25 cellular contexts compared by ENCODE assay signal in genomic region chr3:14151471-14152083, GRCh38. TPM values are rescaled to one million over a fixed set of nuclear protein-coding genes. Genes with fewer than 3 reads are reported as not detected.
DNase-seq lines count a peak whose midpoint lies in the region; ATAC-seq, FAIRE-seq and TF ChIP-seq lines count a peak whose summit lies in the region.
"Had no signal": no experiment of that assay in that cellular context is flagged by ENCODE, and none has a peak within 500 bp of the region (broad histone marks: within the 10 kb centered on the region; RNA-seq: fewer than 3 reads in every experiment).

No MANE protein-coding gene starts in this region.

- H4K91ac ChIP-seq in mesenchymal stem cell (ENCODE audit: low read length) = no peak overlapping the region

- intact Hi-C loops in HepG2 (cut with micrococcal nuclease; ENCODE audit: unreplicated experiment) = no loop called here
- intact Hi-C loops in right lobe of liver (cut with DNase I) = no loop called here
- intact Hi-C loops in activated CD4-positive, alpha-beta T cell treated with anti-CD3 and anti-CD28 coated beads, Interleukin-2, amount 10 ng/mL, durations not matched to agents 24 days and 14 days (cut with micrococcal nuclease) = no loop called here

- H2AFZ ChIP-seq in HepG2 (ENCODE audit: low read length) = no peak overlapping the region
- H2AFZ ChIP-seq in mesenchymal stem cell (ENCODE audit: low read depth, low read length) = no peak overlapping the region

- no TSS peak for BruUV-seq in HepG2 (replicated peaks; lab: Mats Ljungman, UMichigan)

- H3K4me2 ChIP-seq in HepG2 (ENCODE audit: low read depth, low read length) = no peak overlapping the region
- H3K4me2 ChIP-seq in mesenchymal stem cell (ENCODE audit: low read length, poor library complexity, severe bottlenecking) = no peak overlapping the region
- H3K4me2 ChIP-seq: A549 had no signal

- POLR2A ChIA-PET in HepG2 (lab: Yijun Ruan, JAX) = no interaction called here

- H3K9ac ChIP-seq in HepG2 (ENCODE audit: insufficient read depth, low read depth, low read length) = no peak overlapping the region
- H3K9ac ChIP-seq in mesenchymal stem cell (ENCODE audit: low read length) = no peak overlapping the region

- no peaks in the 10 kb centered on the region for H3K27me3 ChIP-seq in HepG2 (ENCODE audit: control insufficient read depth in 1 of 2, insufficient read depth in 2 of 2, low read length in 2 of 2)
- no peaks in the 10 kb centered on the region for H3K27me3 ChIP-seq in right lobe of liver
- H3K27me3 ChIP-seq in neutrophil = no peaks in the 10 kb centered on the region
- H3K27me3 ChIP-seq in mesenchymal stem cell (ENCODE audit: control insufficient read depth in 1 of 2, insufficient read depth in 1 of 2, low read length in 2 of 2) = no peaks in the 10 kb centered on the region

- no peak overlapping the region for H3K4ac ChIP-seq in mesenchymal stem cell (ENCODE audit: low read depth in 1 of 2, low read length in 2 of 2)

- H3K4me3 Mint-ChIP-seq in T-helper 17 cell = no peak overlapping the region
- H3K4me3 Mint-ChIP-seq in activated CD4-positive, alpha-beta T cell treated with anti-CD3 and anti-CD28 coated beads, Interleukin-2, amount 10 ng/mL, durations not matched to agents 24 days and 14 days = no peak overlapping the region
- H3K4me3 Mint-ChIP-seq: CD14-positive monocyte had no signal

- H4K8ac ChIP-seq in mesenchymal stem cell (ENCODE audit: low read length) = no peak overlapping the region

- H4K20me1 ChIP-seq in HepG2 (ENCODE audit: insufficient read depth, low read length) = no peaks in the 10 kb centered on the region

- CTCF ChIA-PET in HepG2 (lab: Yijun Ruan, JAX; ENCODE audit: low intra/inter-chr PET ratio, low total read pairs) = no interaction called here

- 93% methylated on average over 12 of the region's 12 CpGs for WGBS in HepG2 (ENCODE audit: low lambda C conversion rate)
- WGBS in right lobe of liver (ENCODE audit: insufficient coverage, low coverage, low lambda C conversion rate, missing lambda C conversion rate) = 100% methylated on average over 3 of the region's 12 CpGs
- 96% methylated on average over 12 of the region's 12 CpGs for WGBS in mesenchymal stem cell

- no peak overlapping the region for H2BK120ac ChIP-seq in mesenchymal stem cell (ENCODE audit: low read depth, low read length)

- H3K79me1 ChIP-seq in mesenchymal stem cell (replicated peaks; ENCODE audit: low read length, poor library complexity, severe bottlenecking) = peaks cover 38% of the 10 kb centered on the region

- no peak for FAIRE-seq in HepG2 (lab: Jason Lieb, UNC)
- FAIRE-seq: A549, GM12892, H54, HTR-8/SVneo had no signal

- ATAC-seq in HepG2 = no peak
- ATAC-seq in right lobe of liver = no peak
- ATAC-seq in T-helper 17 cell = no peak

- TF ChIP-seq EP300 in HepG2 (IDR thresholded peaks at IDR 0.05; ENCODE audit: low read depth in 2 of 2, low read length in 2 of 2) (no peak), HepG2 (CRISPR knock-in tag; IDR thresholded peaks at IDR 0.05; ENCODE audit: borderline replicate concordance) (no peak)

- no peak overlapping the region for H3K23ac ChIP-seq in mesenchymal stem cell (ENCODE audit: low read length in 2 of 2)

- H3K27ac Mint-ChIP-seq in T-helper 17 cell = peak overlapping the region; percentile 100
- H3K27ac Mint-ChIP-seq in activated CD4-positive, alpha-beta T cell treated with anti-CD3 and anti-CD28 coated beads, Interleukin-2, amount 10 ng/mL, durations not matched to agents 24 days and 14 days = no peak overlapping the region

- TF ChIP-seq RAD21 in HepG2 (CRISPR knock-in tag; IDR thresholded peaks at IDR 0.05) = no peak

- no peaks in the 10 kb centered on the region for H3K9me3 Mint-ChIP-seq in activated CD4-positive, alpha-beta T cell treated with anti-CD3 and anti-CD28 coated beads, Interleukin-2, amount 10 ng/mL, durations not matched to agents 24 days and 14 days

- H3K27ac ChIP-seq in HepG2 (ENCODE audit: extremely low read length, insufficient read depth, low read length) (no peak overlapping the region), right lobe of liver (no peak overlapping the region), neutrophil (peak overlapping the region; percentile 30), mesenchymal stem cell (ENCODE audit: low read length, poor library complexity, severe bottlenecking) (no peak overlapping the region)
- H3K27ac ChIP-seq: A549 had no signal

- no peak overlapping the region for H3K18ac ChIP-seq in mesenchymal stem cell (ENCODE audit: low read depth in 1 of 2, low read length in 2 of 2)

- no peak overlapping the region for H2AK5ac ChIP-seq in mesenchymal stem cell (ENCODE audit: low read length, severe bottlenecking)

- TF ChIP-seq POLR2A in HepG2 (IDR thresholded peaks at IDR 0.05; ENCODE audit: insufficient read depth in 1 of 2, low read depth in 2 of 2, low read length in 2 of 2) (no peak), right lobe of liver (IDR thresholded peaks at IDR 0.05) (no peak)

- H3K4me1 Mint-ChIP-seq in T-helper 17 cell = peaks cover 15% of the 10 kb centered on the region
- peaks cover 5% of the 10 kb centered on the region for H3K4me1 Mint-ChIP-seq in activated CD4-positive, alpha-beta T cell treated with anti-CD3 and anti-CD28 coated beads, Interleukin-2, amount 10 ng/mL, durations not matched to agents 24 days and 14 days

- H3K4me1 ChIP-seq in HepG2 (ENCODE audit: insufficient read depth, low read length) (no peaks in the 10 kb centered on the region), right lobe of liver (no peaks in the 10 kb centered on the region), neutrophil (ENCODE audit: control insufficient read depth in 1 of 2, insufficient read depth in 1 of 2, low read depth in 1 of 2, low read length in 1 of 2) (peaks cover 7 to 9% of the 10 kb centered on the region in 2 experiments), mesenchymal stem cell (ENCODE audit: control insufficient read depth, insufficient read depth, low read depth, low read length) (peaks cover 14% of the 10 kb centered on the region)
- H3K4me1 ChIP-seq: A549 had no signal

- H3K9me3 ChIP-seq in HepG2 (ENCODE audit: low read length) = no peaks in the 10 kb centered on the region
- no peaks in the 10 kb centered on the region for H3K9me3 ChIP-seq in right lobe of liver
- H3K9me3 ChIP-seq in T-helper 17 cell (ENCODE audit: control insufficient read depth, low read length, poor library complexity, severe bottlenecking) = no peaks in the 10 kb centered on the region
- no peaks in the 10 kb centered on the region for H3K9me3 ChIP-seq in neutrophil
- H3K9me3 ChIP-seq in mesenchymal stem cell (ENCODE audit: control insufficient read depth, low read length) = no peaks in the 10 kb centered on the region
- H3K9me3 ChIP-seq: A549 had no signal

- H3K14ac ChIP-seq in mesenchymal stem cell (ENCODE audit: low read length in 2 of 2) = no peak overlapping the region

- H3K36me3 Mint-ChIP-seq in T-helper 17 cell (ENCODE audit: low read depth) = peaks cover 12% of the 10 kb centered on the region
- peaks cover 34% of the 10 kb centered on the region for H3K36me3 Mint-ChIP-seq in activated CD4-positive, alpha-beta T cell treated with anti-CD3 and anti-CD28 coated beads, Interleukin-2, amount 10 ng/mL, durations not matched to agents 24 days and 14 days (ENCODE audit: low read depth)

- no peak overlapping the region for H2BK15ac ChIP-seq in mesenchymal stem cell (ENCODE audit: low read depth, poor library complexity, severe bottlenecking)

- H3K36me3 ChIP-seq in HepG2 (replicated peaks in 1 of 2; ENCODE audit: control insufficient read depth in 1 of 2, insufficient read depth in 2 of 2, low read length in 2 of 2) = peaks cover 21 to 44% of the 10 kb centered on the region in 2 experiments
- H3K36me3 ChIP-seq in right lobe of liver = peaks cover 0 to 53% (median 23%) of the 10 kb centered on the region in 4 donors
- H3K36me3 ChIP-seq in neutrophil = peaks cover 70% of the 10 kb centered on the region
- peaks cover 71 to 87% of the 10 kb centered on the region in 2 experiments for H3K36me3 ChIP-seq in mesenchymal stem cell (ENCODE audit: control insufficient read depth in 1 of 2, insufficient read depth in 2 of 2, low read depth in 1 of 2, low read length in 2 of 2)

- TF ChIP-seq CTCF in HepG2 (CRISPR knock-in tag; IDR thresholded peaks at IDR 0.05) (no peak), right lobe of liver (IDR thresholded peaks at IDR 0.05) (no peak), neutrophil (IDR thresholded peaks at IDR 0.05) (no peak)

- DNase-seq in HepG2 (ENCODE audit: low spot score) (no peak), right lobe of liver (no peak), T-helper 17 cell (no peak), mesenchymal stem cell (no peak), HCEC 1CT (no peak)
- DNase-seq in activated CD4-positive, alpha-beta T cell treated with anti-CD3 and anti-CD28 coated beads, Interleukin-2, amount 10 ng/mL, durations not matched to agents 24 days and 14 days = no peak
- DNase-seq: Calu3, DMS79 treated with DMSO at 0.1 percent for 48 hours, GF-D8, KG1, MM.1S, NCI-H1048, NCI-H1417, NCI-H1694, NCI-H2029 treated with DMSO at 0.1 percent for 48 hours, NCI-H510A, NCI-H69, RPMI8226, SHP77 treated with DMSO at 0.1 percent for 48 hours had no signal

- H2BK12ac ChIP-seq in mesenchymal stem cell (ENCODE audit: low read length in 2 of 2) = no peak overlapping the region

- H3K4me3 ChIP-seq in HepG2 (replicated peaks in 1 of 3; ENCODE audit: insufficient read depth in 1 of 3, low read depth in 2 of 3, low read length in 3 of 3) (no peak overlapping the region), right lobe of liver (no peak overlapping the region), neutrophil (ENCODE audit: low read depth in 1 of 2, low read length in 1 of 2) (no peak overlapping the region), mesenchymal stem cell (ENCODE audit: insufficient read depth in 1 of 2, low read depth in 1 of 2, low read length in 2 of 2) (no peak overlapping the region)
- H3K4me3 ChIP-seq: A549 had no signal

- no peaks in the 10 kb centered on the region for H3K27me3 Mint-ChIP-seq in T-helper 17 cell
- no peaks in the 10 kb centered on the region for H3K27me3 Mint-ChIP-seq in activated CD4-positive, alpha-beta T cell treated with anti-CD3 and anti-CD28 coated beads, Interleukin-2, amount 10 ng/mL, durations not matched to agents 24 days and 14 days

- in situ Hi-C loops in HepG2 (cut with HindIII; ENCODE audit: extremely low pct_ligation_motif_present, low pct_unique_long_range_greater_than_20kb) = no loop called here

- H3K79me2 ChIP-seq in HepG2 (ENCODE audit: insufficient read depth, low read length) = no peaks in the 10 kb centered on the region

- H2BK5ac ChIP-seq in mesenchymal stem cell (ENCODE audit: low read depth, low read length, poor library complexity, severe bottlenecking) = no peak overlapping the region

RNA-seq across cellular contexts. Expression of gene TMEM43, which starts 26.7 kb away (rescaled TPM):
- total RNA-seq in HepG2 (2016; rRNA removed; fragmentation: Illumina TruSeq; extraction: Trizol) (25.9 and 50.5 TPM in 2 replicates), right lobe of liver (10 to 100 TPM in 5 of 6 experiments, 1 to 10 TPM in 1; 9.3 to 16.8 (median 14.6) TPM), T-helper 17 cell (10 to 100 TPM; 45.6 to 51.4 TPM)
- 3.9 and 4.2 TPM in 2 replicates for total RNA-seq in HepG2 (2016; cell fraction: cytosol; rRNA removed; fragmentation: Illumina TruSeq; extraction: Trizol; ENCODE audit: low read depth)
- total RNA-seq in HepG2 (2016; cell fraction: insoluble cytoplasmic fraction; rRNA removed; fragmentation: Illumina TruSeq; extraction: Trizol) = 26.3 and 51.3 TPM in 2 replicates
- total RNA-seq in HepG2 (2016; cell fraction: membrane; rRNA removed; fragmentation: Illumina TruSeq; extraction: Trizol) = 14.0 TPM in 2 replicates
- total RNA-seq in HepG2 (2016; cell fraction: nucleus; rRNA removed; fragmentation: Illumina TruSeq; extraction: Trizol) = 52.0 and 59.4 TPM in 2 replicates
- 48.9 and 57.4 TPM in 2 replicates for polyA plus RNA-seq in HepG2 (2011; rRNA removed)
- 50.3 and 50.5 TPM in 2 replicates for polyA plus RNA-seq in HepG2 (2011; cell fraction: cytosol; rRNA removed)
- polyA plus RNA-seq in HepG2 (2011; cell fraction: nucleus; rRNA removed) = 72.5 and 76.8 TPM in 2 replicates
- 33.1 and 37.6 TPM in 2 replicates for polyA plus RNA-seq in HepG2 (2012)
- polyA plus RNA-seq in HepG2 (2016; cell fraction: cytosol; fragmentation: Illumina TruSeq; extraction: Trizol; ENCODE audit: low read depth) = 3.5 and 3.6 TPM in 2 replicates
- 24.2 and 24.5 TPM in 2 replicates for polyA plus RNA-seq in HepG2 (2016; cell fraction: insoluble cytoplasmic fraction; fragmentation: Illumina TruSeq; extraction: Trizol; ENCODE audit: low read depth)
- 8.3 and 8.4 TPM in 2 replicates for polyA plus RNA-seq in HepG2 (2016; cell fraction: membrane; fragmentation: Illumina TruSeq; extraction: Trizol; ENCODE audit: low read depth)
- 80.8 and 88.2 TPM in 2 replicates for polyA plus RNA-seq in HepG2 (2016; cell fraction: nucleus; fragmentation: Illumina TruSeq; extraction: Trizol; ENCODE audit: insufficient read depth, low read depth)
- polyA minus RNA-seq in HepG2 (2011; rRNA and poly(A)+ RNA removed; ENCODE audit: low replicate concordance) = 77.4 and 114 TPM in 2 replicates
- 30.1 and 30.2 TPM in 2 replicates for polyA minus RNA-seq in HepG2 (2011; cell fraction: cytosol; rRNA and poly(A)+ RNA removed)
- 31.3 and 32.3 TPM in 2 replicates for polyA minus RNA-seq in HepG2 (2011; cell fraction: nucleus; rRNA and poly(A)+ RNA removed)
- total RNA-seq in activated CD4-positive, alpha-beta T cell treated with anti-CD3 and anti-CD28 coated beads, Interleukin-2, amount 10 ng/mL, durations not matched to agents 24 days and 14 days = 38.7 and 39.4 TPM in 2 replicates
- 59.7 TPM for polyA plus RNA-seq in mesenchymal stem cell (2013, experiment 1 of 2)
- 60.6 TPM for polyA plus RNA-seq in mesenchymal stem cell (2013, experiment 2 of 2)

RNA-seq across cellular contexts. Expression of gene XPC, which starts 26.8 kb away (rescaled TPM):
- total RNA-seq in HepG2 (2016; rRNA removed; fragmentation: Illumina TruSeq; extraction: Trizol) (19.2 and 24.1 TPM in 2 replicates), right lobe of liver (10 to 100 TPM; 14.4 to 23.1 (median 20.0) TPM), T-helper 17 cell (10 to 100 TPM; 65.0 to 76.4 TPM)
- total RNA-seq in HepG2 (2016; cell fraction: cytosol; rRNA removed; fragmentation: Illumina TruSeq; extraction: Trizol; ENCODE audit: low read depth) = 3.7 and 5.6 TPM in 2 replicates
- 17.3 and 22.5 TPM in 2 replicates for total RNA-seq in HepG2 (2016; cell fraction: insoluble cytoplasmic fraction; rRNA removed; fragmentation: Illumina TruSeq; extraction: Trizol)
- total RNA-seq in HepG2 (2016; cell fraction: membrane; rRNA removed; fragmentation: Illumina TruSeq; extraction: Trizol) = 5.4 and 7.1 TPM in 2 replicates
- 29.8 and 32.0 TPM in 2 replicates for total RNA-seq in HepG2 (2016; cell fraction: nucleus; rRNA removed; fragmentation: Illumina TruSeq; extraction: Trizol)
- polyA plus RNA-seq in HepG2 (2011; rRNA removed) = 9.4 and 13.5 TPM in 2 replicates
- polyA plus RNA-seq in HepG2 (2011; cell fraction: cytosol; rRNA removed) = 5.6 and 7.4 TPM in 2 replicates
- 40.8 and 46.3 TPM in 2 replicates for polyA plus RNA-seq in HepG2 (2011; cell fraction: nucleus; rRNA removed)
- 20.6 and 22.0 TPM in 2 replicates for polyA plus RNA-seq in HepG2 (2012)
- 0.59 and 0.94 TPM in 2 replicates for polyA plus RNA-seq in HepG2 (2016; cell fraction: cytosol; fragmentation: Illumina TruSeq; extraction: Trizol; ENCODE audit: low read depth)
- polyA plus RNA-seq in HepG2 (2016; cell fraction: insoluble cytoplasmic fraction; fragmentation: Illumina TruSeq; extraction: Trizol; ENCODE audit: low read depth) = 13.8 and 16.6 TPM in 2 replicates
- 1.5 and 1.9 TPM in 2 replicates for polyA plus RNA-seq in HepG2 (2016; cell fraction: membrane; fragmentation: Illumina TruSeq; extraction: Trizol; ENCODE audit: low read depth)
- 38.7 and 40.3 TPM in 2 replicates for polyA plus RNA-seq in HepG2 (2016; cell fraction: nucleus; fragmentation: Illumina TruSeq; extraction: Trizol; ENCODE audit: insufficient read depth, low read depth)
- polyA minus RNA-seq in HepG2 (2011; rRNA and poly(A)+ RNA removed; ENCODE audit: low replicate concordance) = 12.4 and 15.1 TPM in 2 replicates
- 7.6 and 8.9 TPM in 2 replicates for polyA minus RNA-seq in HepG2 (2011; cell fraction: cytosol; rRNA and poly(A)+ RNA removed)
- 38.9 and 54.2 TPM in 2 replicates for polyA minus RNA-seq in HepG2 (2011; cell fraction: nucleus; rRNA and poly(A)+ RNA removed)
- total RNA-seq in activated CD4-positive, alpha-beta T cell treated with anti-CD3 and anti-CD28 coated beads, Interleukin-2, amount 10 ng/mL, durations not matched to agents 24 days and 14 days = 29.7 and 32.3 TPM in 2 replicates
- 16.7 TPM for polyA plus RNA-seq in mesenchymal stem cell (2013, experiment 1 of 2)
- polyA plus RNA-seq in mesenchymal stem cell (2013, experiment 2 of 2) = 16.5 TPM

RNA-seq across cellular contexts. Expression of gene CHCHD4, which starts 26.9 kb away (rescaled TPM):
- 24.1 and 32.0 TPM in 2 replicates for total RNA-seq in HepG2 (2016; rRNA removed; fragmentation: Illumina TruSeq; extraction: Trizol)
- total RNA-seq in HepG2 (2016; cell fraction: cytosol; rRNA removed; fragmentation: Illumina TruSeq; extraction: Trizol; ENCODE audit: low read depth) = 11.2 and 11.5 TPM in 2 replicates
- total RNA-seq in HepG2 (2016; cell fraction: insoluble cytoplasmic fraction; rRNA removed; fragmentation: Illumina TruSeq; extraction: Trizol) = 26.4 and 35.5 TPM in 2 replicates
- total RNA-seq in HepG2 (2016; cell fraction: membrane; rRNA removed; fragmentation: Illumina TruSeq; extraction: Trizol) = 22.7 TPM in 2 replicates
- 7.9 and 10.8 TPM in 2 replicates for total RNA-seq in HepG2 (2016; cell fraction: nucleus; rRNA removed; fragmentation: Illumina TruSeq; extraction: Trizol)
- 13.3 and 15.8 TPM in 2 replicates for polyA plus RNA-seq in HepG2 (2011; rRNA removed)
- 12.6 and 17.4 TPM in 2 replicates for polyA plus RNA-seq in HepG2 (2011; cell fraction: cytosol; rRNA removed)
- polyA plus RNA-seq in HepG2 (2011; cell fraction: nucleus; rRNA removed) = 4.0 and 4.7 TPM in 2 replicates
- polyA plus RNA-seq in HepG2 (2012) = 17.8 and 18.8 TPM in 2 replicates
- polyA plus RNA-seq in HepG2 (2016; cell fraction: cytosol; fragmentation: Illumina TruSeq; extraction: Trizol; ENCODE audit: low read depth) = 9.9 and 12.4 TPM in 2 replicates
- 30.7 and 33.5 TPM in 2 replicates for polyA plus RNA-seq in HepG2 (2016; cell fraction: insoluble cytoplasmic fraction; fragmentation: Illumina TruSeq; extraction: Trizol; ENCODE audit: low read depth)
- polyA plus RNA-seq in HepG2 (2016; cell fraction: membrane; fragmentation: Illumina TruSeq; extraction: Trizol; ENCODE audit: low read depth) = 19.0 and 19.4 TPM in 2 replicates
- 14.4 and 14.5 TPM in 2 replicates for polyA plus RNA-seq in HepG2 (2016; cell fraction: nucleus; fragmentation: Illumina TruSeq; extraction: Trizol; ENCODE audit: insufficient read depth, low read depth)
- polyA minus RNA-seq in HepG2 (2011; rRNA and poly(A)+ RNA removed; ENCODE audit: low replicate concordance) = 7.0 and 13.0 TPM in 2 replicates
- 7.3 and 8.8 TPM in 2 replicates for polyA minus RNA-seq in HepG2 (2011; cell fraction: cytosol; rRNA and poly(A)+ RNA removed)
- 3.0 and 5.8 TPM in 2 replicates for polyA minus RNA-seq in HepG2 (2011; cell fraction: nucleus; rRNA and poly(A)+ RNA removed)
- 10 to 100 TPM in 2 of 6 experiments, 1 to 10 TPM in 4; 6.2 to 13.5 (median 8.4) TPM for total RNA-seq in right lobe of liver
- total RNA-seq in T-helper 17 cell = 1 to 10 TPM; 2.7 to 3.6 TPM
- 27.7 and 29.6 TPM in 2 replicates for total RNA-seq in activated CD4-positive, alpha-beta T cell treated with anti-CD3 and anti-CD28 coated beads, Interleukin-2, amount 10 ng/mL, durations not matched to agents 24 days and 14 days
- polyA plus RNA-seq in mesenchymal stem cell (2013, experiment 1 of 2) = 8.1 TPM
- 8.2 TPM for polyA plus RNA-seq in mesenchymal stem cell (2013, experiment 2 of 2)

RNA-seq across cellular contexts. Expression of gene LSM3, which starts 27.0 kb away (rescaled TPM):
- 19.4 and 28.7 TPM in 2 replicates for total RNA-seq in HepG2 (2016; rRNA removed; fragmentation: Illumina TruSeq; extraction: Trizol)
- total RNA-seq in HepG2 (2016; cell fraction: cytosol; rRNA removed; fragmentation: Illumina TruSeq; extraction: Trizol; ENCODE audit: low read depth) = 9.0 and 9.3 TPM in 2 replicates
- 20.1 and 30.7 TPM in 2 replicates for total RNA-seq in HepG2 (2016; cell fraction: insoluble cytoplasmic fraction; rRNA removed; fragmentation: Illumina TruSeq; extraction: Trizol)
- 15.0 and 16.0 TPM in 2 replicates for total RNA-seq in HepG2 (2016; cell fraction: membrane; rRNA removed; fragmentation: Illumina TruSeq; extraction: Trizol)
- 8.0 and 8.6 TPM in 2 replicates for total RNA-seq in HepG2 (2016; cell fraction: nucleus; rRNA removed; fragmentation: Illumina TruSeq; extraction: Trizol)
- polyA plus RNA-seq in HepG2 (2011; rRNA removed) = 2.8 and 5.1 TPM in 2 replicates
- 1.7 and 2.5 TPM in 2 replicates for polyA plus RNA-seq in HepG2 (2011; cell fraction: cytosol; rRNA removed)
- polyA plus RNA-seq in HepG2 (2011; cell fraction: nucleus; rRNA removed) = 1.0 and 1.2 TPM in 2 replicates
- 6.7 and 14.3 TPM in 2 replicates for polyA plus RNA-seq in HepG2 (2012)
- polyA plus RNA-seq in HepG2 (2016; cell fraction: cytosol; fragmentation: Illumina TruSeq; extraction: Trizol; ENCODE audit: low read depth) = 11.3 and 14.2 TPM in 2 replicates
- 33.0 and 38.8 TPM in 2 replicates for polyA plus RNA-seq in HepG2 (2016; cell fraction: insoluble cytoplasmic fraction; fragmentation: Illumina TruSeq; extraction: Trizol; ENCODE audit: low read depth)
- polyA plus RNA-seq in HepG2 (2016; cell fraction: membrane; fragmentation: Illumina TruSeq; extraction: Trizol; ENCODE audit: low read depth) = 15.2 and 17.8 TPM in 2 replicates
- 12.2 and 14.0 TPM in 2 replicates for polyA plus RNA-seq in HepG2 (2016; cell fraction: nucleus; fragmentation: Illumina TruSeq; extraction: Trizol; ENCODE audit: insufficient read depth, low read depth)
- 1.8 and 3.7 TPM in 2 replicates for polyA minus RNA-seq in HepG2 (2011; rRNA and poly(A)+ RNA removed; ENCODE audit: low replicate concordance)
- 1.1 and 1.2 TPM in 2 replicates for polyA minus RNA-seq in HepG2 (2011; cell fraction: cytosol; rRNA and poly(A)+ RNA removed)
- polyA minus RNA-seq in HepG2 (2011; cell fraction: nucleus; rRNA and poly(A)+ RNA removed) = 6.7 and 7.2 TPM in 2 replicates
- total RNA-seq in right lobe of liver = 1 to 10 TPM; 4.5 to 7.4 (median 6.1) TPM
- total RNA-seq in T-helper 17 cell = 1 to 10 TPM; 5.5 to 6.3 TPM
- 17.4 and 18.0 TPM in 2 replicates for total RNA-seq in activated CD4-positive, alpha-beta T cell treated with anti-CD3 and anti-CD28 coated beads, Interleukin-2, amount 10 ng/mL, durations not matched to agents 24 days and 14 days
- polyA plus RNA-seq in mesenchymal stem cell (2013, experiment 1 of 2) = 14.3 TPM
- polyA plus RNA-seq in mesenchymal stem cell (2013, experiment 2 of 2) = 14.7 TPM
